In the genomic region with DNA sequence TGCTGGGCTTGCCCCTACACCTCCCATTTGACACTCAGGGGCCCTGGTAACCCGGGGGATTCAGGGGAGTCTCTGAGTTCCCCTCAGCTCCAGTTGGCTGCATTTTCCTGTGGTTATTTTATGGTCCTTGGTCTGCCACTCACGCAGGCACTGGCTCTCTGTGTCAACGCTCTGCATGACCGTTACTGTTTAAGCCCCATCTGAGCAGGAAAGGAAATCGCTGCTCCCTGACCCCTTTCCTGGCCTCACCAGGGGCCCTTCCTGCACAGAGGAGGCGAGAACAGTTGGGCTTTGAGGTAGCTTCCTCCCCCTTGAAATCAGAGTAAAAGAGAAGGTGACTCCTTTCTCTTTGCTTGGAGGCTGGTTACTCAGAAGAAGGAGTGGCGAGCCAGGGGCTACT, we compare ENCODE assay signal across 18 cellular contexts. TPM values are rescaled to one million over a fixed set of nuclear protein-coding genes. Genes with fewer than 3 reads are reported as not detected.
DNase-seq lines count a peak whose midpoint lies in the region; ATAC-seq lines count a peak whose summit lies in the region.
"Had no signal": no experiment of that assay in that cellular context is flagged by ENCODE, and none has a peak within 500 bp of the region (broad histone marks: within the 10 kb centered on the region; RNA-seq: fewer than 3 reads in every experiment).

No MANE protein-coding gene starts in this region.

- ATAC-seq in HG03521 (IDR thresholded peaks at IDR 0.05; ENCODE audit: unreplicated experiment) (no peak), HG02588 (IDR thresholded peaks at IDR 0.05; ENCODE audit: unreplicated experiment) (no peak)
- ATAC-seq: activated T-cell treated with anti-CD3 and anti-CD28 coated beads, Interleukin-2, amount 50 U/mL, for 4 hours; gastroesophageal sphincter had no signal

- DNase-seq in SKM-1 treated with dmso at 0.1 percent for 144 hours (lab: John Stamatoyannopoulos, UW; ENCODE audit: unreplicated experiment) (peak; percentile 8), SKM-1 (lab: John Stamatoyannopoulos, UW; ENCODE audit: unreplicated experiment) (no peak), Kasumi-1 (lab: John Stamatoyannopoulos, UW) (peak; percentile 95 to 98), dermis blood vessel endothelial cell (peak; percentile 91), pulmonary artery endothelial cell (ENCODE audit: low read depth, low spot score) (peak; percentile 24), NAMALWA (ENCODE audit: low spot score) (no peak)
- DNase-seq: activated CD4-positive, alpha-beta T cell treated with anti-CD3 and anti-CD28 coated beads, Interleukin-2, amount 50 U/mL, for 1 hour; activated T-cell treated with anti-CD3 and anti-CD28 coated beads, Interleukin-2, amount 50 U/mL, for 4 hours; adrenal gland; IMR-90; SJCRH30; testis had no signal

RNA-seq across cellular contexts. Expression of a gene that starts 2.4 kb away (rescaled TPM):
- total RNA-seq in dermis blood vessel endothelial cell (0.34 and 0.37 TPM in 2 replicates), pulmonary artery endothelial cell (0.11 and 0.13 TPM in 2 replicates)
- total RNA-seq: A172; IMR-90; natural killer cell treated with Interleukin-12 subunit alpha and Interleukin-12 subunit beta and Interleukin-15 and Interleukin-18, amount 100 ng/mL, for 72 hours; NCI-H460; SJCRH30 had no signal

RNA-seq across cellular contexts. Expression of a gene that starts 5.3 kb away (rescaled TPM):
- not detected in 2 replicates for total RNA-seq in dermis blood vessel endothelial cell
- 0.07 TPM in 1 of 2 replicates, not detected in the other for total RNA-seq in pulmonary artery endothelial cell
- total RNA-seq: A172, IMR-90, NCI-H460, testis had no signal

RNA-seq across cellular contexts. Expression of a gene that starts 12.9 kb away (rescaled TPM):
- 57.3 and 101 TPM in 2 replicates for total RNA-seq in dermis blood vessel endothelial cell
- total RNA-seq in pulmonary artery endothelial cell, result 83.4 and 92.4 TPM in 2 replicates

RNA-seq across cellular contexts. Expression of a gene that starts 13.0 kb away (rescaled TPM):
- total RNA-seq in dermis blood vessel endothelial cell, result 39.3 and 51.7 TPM in 2 replicates
- total RNA-seq in pulmonary artery endothelial cell, result 27.4 and 29.5 TPM in 2 replicates

RNA-seq across cellular contexts. Expression of a gene that starts 26.4 kb away (rescaled TPM):
- 83.2 and 110 TPM in 2 replicates for total RNA-seq in dermis blood vessel endothelial cell
- total RNA-seq in pulmonary artery endothelial cell, result 81.9 and 104 TPM in 2 replicates

Comparison
In these comparisons a context has a peak if more than half of its experiments do, and no peak if none do; other contexts are left out.
1. DNase-seq: peak in SKM-1 treated with dmso at 0.1 percent for 144 hours (single experiment), Kasumi-1 (2 of 2), dermis blood vessel endothelial cell (single experiment) and pulmonary artery endothelial cell (single experiment); none in SKM-1 (single experiment) and NAMALWA (single experiment).